In genomic region chr2:1136071-1136470, GRCh38 we compare ENCODE assay signal across 13 cellular contexts.
DNase-seq lines count a peak whose midpoint lies in the region; TF ChIP-seq lines count a peak whose summit lies in the region.
"Had no signal": no experiment of that assay in that cellular context is flagged by ENCODE, and none has a peak within 500 bp of the region (broad histone marks: within the 10 kb centered on the region; RNA-seq: fewer than 3 reads in every experiment).

No MANE protein-coding gene starts in this region.

- no peak overlapping the region for H3K4me3 Mint-ChIP-seq in chondrocyte (ENCODE audit: unreplicated experiment)

- peak; percentile 53 for DNase-seq in NCI-H748 (lab: John Stamatoyannopoulos, UW; ENCODE audit: unreplicated experiment)
- DNase-seq in NCI-H748 treated with DMSO at 0.1 percent for 48 hours (lab: John Stamatoyannopoulos, UW): no peak
- DNase-seq in NCI-H460 (ENCODE audit: extremely low read depth, low read depth): peak; percentile 6
- no peak for DNase-seq in chondrocyte (ENCODE audit: low spot score)
- DNase-seq in retinal pigment epithelial cell (ENCODE audit: low read depth): no peak
- no peak for DNase-seq in cortex of kidney (lab: John Stamatoyannopoulos, UW)
- DNase-seq in NCI-H69 (lab: John Stamatoyannopoulos, UW): no peak
- DNase-seq in Ammon's horn (ENCODE audit: low spot score): no peak
- DNase-seq: activated CD8-positive, alpha-beta memory T cell treated with anti-CD3 and anti-CD28 coated beads, Interleukin-2, amount 50 U/mL, for 48 hours; NCI-H1105 treated with DMSO at 0.1 percent for 48 hours; occipital lobe had no signal

- H3K4me1 Mint-ChIP-seq in chondrocyte (ENCODE audit: low read depth): peaks cover 2% of the 10 kb centered on the region

- H3K36me3 Mint-ChIP-seq in chondrocyte (ENCODE audit: low read depth): no peaks in the 10 kb centered on the region

- no peak overlapping the region for H3K27ac Mint-ChIP-seq in chondrocyte (ENCODE audit: unreplicated experiment)

- no peaks in the 10 kb centered on the region for H3K9me3 Mint-ChIP-seq in chondrocyte (ENCODE audit: low read depth)

- H3K27me3 Mint-ChIP-seq in chondrocyte (ENCODE audit: low read depth): peaks cover 14% of the 10 kb centered on the region

- H3K4me3 ChIP-seq in retinal pigment epithelial cell (ENCODE audit: low read length): no peak overlapping the region
- H3K4me3 ChIP-seq: BLaER1, SJSA1 had no signal

- TF ChIP-seq CTCF in chondrocyte (IDR thresholded peaks at IDR 0.05): peak; percentile 71
- TF ChIP-seq CTCF in retinal pigment epithelial cell (conservative IDR thresholded peaks at IDR 0.05; ENCODE audit: low read depth, low read length): peak; percentile 24

Comparison
In these comparisons a context has a peak if more than half of its experiments do, and no peak if none do; other contexts are left out.
1. DNase-seq: peak in NCI-H748 (single experiment) and NCI-H460 (single experiment); none in NCI-H748 treated with DMSO at 0.1 percent for 48 hours (single experiment), chondrocyte (single experiment), retinal pigment epithelial cell (single experiment), cortex of kidney (single experiment), NCI-H69 (single experiment) and Ammon's horn (single experiment).